ENCODE assay signal across 18 cellular contexts in genomic region chr12:21551811-21552469, GRCh38. TPM values are rescaled to one million over a fixed set of nuclear protein-coding genes. Genes with fewer than 3 reads are reported as not detected.
A peak's percentile ranks its signal among the peaks of the same experiment; 100 is the strongest.
DNase-seq lines count a peak whose midpoint lies in the region; ATAC-seq and TF ChIP-seq lines count a peak whose summit lies in the region.
"Had no signal": no experiment of that assay in that cellular context is flagged by ENCODE, and none has a peak within 500 bp of the region (broad histone marks: within the 10 kb centered on the region; RNA-seq: fewer than 3 reads in every experiment).

No MANE protein-coding gene starts in this region.

- CTCF ChIA-PET in activated naive CD4-positive, alpha-beta T cell treated with anti-CD3 and anti-CD28 coated beads, Interleukin-2, amount 10 ng/mL, durations not matched to agents 7 days and 5 days (lab: Charles Lee), result no interaction called here

- H4K20me1 ChIP-seq in neural progenitor cell (ENCODE audit: low read depth), result no peaks in the 10 kb centered on the region

- intact Hi-C loops in Right ventricle myocardium inferior (cut with DNase I) (no loop called here), cardiac septum (cut with DNase I) (no loop called here)

- H3K4me2 ChIP-seq in neural progenitor cell, result no peak overlapping the region
- H3K4me2 ChIP-seq: A549 had no signal

- H2AFZ ChIP-seq in neural progenitor cell (replicated peaks), result no peak overlapping the region

- no peaks in the 10 kb centered on the region for H3K36me3 ChIP-seq in neural progenitor cell
- H3K36me3 ChIP-seq: pancreas, transverse colon had no signal

- DNase-seq in Right ventricle myocardium inferior (ENCODE audit: missing footprints) (no peak), cardiac septum (ENCODE audit: low spot score) (no peak), globus pallidus (ENCODE audit: low spot score) (peak; percentile 74), myocyte (ENCODE audit: low read depth) (peak; percentile 93), Kasumi-1 (lab: John Stamatoyannopoulos, UW) (no peak), neural progenitor cell (ENCODE audit: low spot score) (no peak)
- no peak for DNase-seq in activated naive CD4-positive, alpha-beta T cell treated with anti-CD3 and anti-CD28 coated beads, Interleukin-2, amount 10 ng/mL, durations not matched to agents 7 days and 5 days
- DNase-seq in activated naive CD8-positive, alpha-beta T cell treated with anti-CD3 and anti-CD28 coated beads, Interleukin-2, amount 50 U/mL, for 24 hours, result no peak
- DNase-seq: activated CD4-positive, alpha-beta memory T cell treated with anti-CD3 and anti-CD28 coated beads for 36 hours; CD8-positive, alpha-beta T cell; erythroblast; NCI-H2107; pancreas; transverse colon had no signal

- no peaks in the 10 kb centered on the region for H3K9me3 Mint-ChIP-seq in activated naive CD4-positive, alpha-beta T cell treated with anti-CD3 and anti-CD28 coated beads, Interleukin-2, amount 10 ng/mL, durations not matched to agents 7 days and 5 days
- H3K9me3 Mint-ChIP-seq in neural progenitor cell, result no peaks in the 10 kb centered on the region
- H3K9me3 Mint-ChIP-seq in activated naive CD8-positive, alpha-beta T cell treated with anti-CD3 and anti-CD28 coated beads, Interleukin-2, amount 50 U/mL, for 24 hours, result no peaks in the 10 kb centered on the region
- H3K9me3 Mint-ChIP-seq: activated CD4-positive, alpha-beta memory T cell treated with anti-CD3 and anti-CD28 coated beads for 36 hours; CD8-positive, alpha-beta T cell had no signal

- no peaks in the 10 kb centered on the region for H3K27me3 ChIP-seq in neural progenitor cell
- H3K27me3 ChIP-seq: pancreas, transverse colon had no signal

- no peaks in the 10 kb centered on the region for H3K4me1 ChIP-seq in neural progenitor cell
- H3K4me1 ChIP-seq: A549 had no signal

- no peak for TF ChIP-seq CTCF in neural progenitor cell (IDR thresholded peaks at IDR 0.05)

- no peak overlapping the region for H3K27ac Mint-ChIP-seq in activated naive CD4-positive, alpha-beta T cell treated with anti-CD3 and anti-CD28 coated beads, Interleukin-2, amount 10 ng/mL, durations not matched to agents 7 days and 5 days
- no peak overlapping the region for H3K27ac Mint-ChIP-seq in neural progenitor cell
- H3K27ac Mint-ChIP-seq in activated naive CD8-positive, alpha-beta T cell treated with anti-CD3 and anti-CD28 coated beads, Interleukin-2, amount 50 U/mL, for 24 hours, result no peak overlapping the region
- H3K27ac Mint-ChIP-seq: activated CD4-positive, alpha-beta memory T cell treated with anti-CD3 and anti-CD28 coated beads for 36 hours; CD8-positive, alpha-beta T cell had no signal

- H3K4me3 ChIP-seq in neural progenitor cell, result no peak overlapping the region
- H3K4me3 ChIP-seq: A549, coronary artery, GM12878, pancreas, SK-N-MC, transverse colon had no signal

- no peaks in the 10 kb centered on the region for H3K27me3 Mint-ChIP-seq in activated naive CD4-positive, alpha-beta T cell treated with anti-CD3 and anti-CD28 coated beads, Interleukin-2, amount 10 ng/mL, durations not matched to agents 7 days and 5 days
- H3K27me3 Mint-ChIP-seq in neural progenitor cell (ENCODE audit: insufficient read depth, low read depth), result peaks cover 4% of the 10 kb centered on the region
- no peaks in the 10 kb centered on the region for H3K27me3 Mint-ChIP-seq in activated naive CD8-positive, alpha-beta T cell treated with anti-CD3 and anti-CD28 coated beads, Interleukin-2, amount 50 U/mL, for 24 hours
- H3K27me3 Mint-ChIP-seq: activated CD4-positive, alpha-beta memory T cell treated with anti-CD3 and anti-CD28 coated beads for 36 hours had no signal

- H3K9me3 ChIP-seq in neural progenitor cell (ENCODE audit: low read depth), result no peaks in the 10 kb centered on the region
- H3K9me3 ChIP-seq: A549, pancreas, transverse colon had no signal

- peak; percentile 77 for ATAC-seq in Right ventricle myocardium inferior
- no peak for ATAC-seq in activated naive CD8-positive, alpha-beta T cell treated with anti-CD3 and anti-CD28 coated beads, Interleukin-2, amount 50 U/mL, for 24 hours
- ATAC-seq: A549; CD8-positive, alpha-beta T cell; GM12878; pancreas had no signal

- no peak overlapping the region for H3K27ac ChIP-seq in neural progenitor cell
- H3K27ac ChIP-seq: A549, pancreas, SK-N-MC, transverse colon had no signal

- H3F3A ChIP-seq in neural progenitor cell (ENCODE audit: low read depth), result no peaks in the 10 kb centered on the region

- H3K79me2 ChIP-seq in neural progenitor cell (ENCODE audit: low read depth), result no peaks in the 10 kb centered on the region

- no peak overlapping the region for H3K4me3 Mint-ChIP-seq in activated naive CD4-positive, alpha-beta T cell treated with anti-CD3 and anti-CD28 coated beads, Interleukin-2, amount 10 ng/mL, durations not matched to agents 7 days and 5 days
- no peak overlapping the region for H3K4me3 Mint-ChIP-seq in neural progenitor cell
- H3K4me3 Mint-ChIP-seq in activated naive CD8-positive, alpha-beta T cell treated with anti-CD3 and anti-CD28 coated beads, Interleukin-2, amount 50 U/mL, for 24 hours, result no peak overlapping the region
- H3K4me3 Mint-ChIP-seq: activated CD4-positive, alpha-beta memory T cell treated with anti-CD3 and anti-CD28 coated beads for 36 hours; CD8-positive, alpha-beta T cell had no signal

- H3K9ac ChIP-seq in neural progenitor cell, result no peak overlapping the region

- H3K36me3 Mint-ChIP-seq in activated naive CD4-positive, alpha-beta T cell treated with anti-CD3 and anti-CD28 coated beads, Interleukin-2, amount 10 ng/mL, durations not matched to agents 7 days and 5 days, result no peaks in the 10 kb centered on the region
- no peaks in the 10 kb centered on the region for H3K36me3 Mint-ChIP-seq in neural progenitor cell
- no peaks in the 10 kb centered on the region for H3K36me3 Mint-ChIP-seq in activated naive CD8-positive, alpha-beta T cell treated with anti-CD3 and anti-CD28 coated beads, Interleukin-2, amount 50 U/mL, for 24 hours (ENCODE audit: low read depth)
- H3K36me3 Mint-ChIP-seq: activated CD4-positive, alpha-beta memory T cell treated with anti-CD3 and anti-CD28 coated beads for 36 hours; CD8-positive, alpha-beta T cell had no signal

- no peaks in the 10 kb centered on the region for H3K4me1 Mint-ChIP-seq in activated naive CD4-positive, alpha-beta T cell treated with anti-CD3 and anti-CD28 coated beads, Interleukin-2, amount 10 ng/mL, durations not matched to agents 7 days and 5 days
- no peaks in the 10 kb centered on the region for H3K4me1 Mint-ChIP-seq in neural progenitor cell
- peaks cover 9% of the 10 kb centered on the region for H3K4me1 Mint-ChIP-seq in activated naive CD8-positive, alpha-beta T cell treated with anti-CD3 and anti-CD28 coated beads, Interleukin-2, amount 50 U/mL, for 24 hours

RNA-seq across cellular contexts. Expression of gene SPX, which starts 25.8 kb away (rescaled TPM):
- total RNA-seq in Right ventricle myocardium inferior, result 12.4 TPM
- total RNA-seq in cardiac septum, result 10.0 TPM
- total RNA-seq in myocyte, result 4.9 and 8.7 TPM in 2 replicates
- 0.74 TPM for polyA plus RNA-seq in myocyte (2012)
- 0.31 and 4.0 TPM in 2 replicates for total RNA-seq in neural progenitor cell (ENCODE audit: low replicate concordance)
- total RNA-seq: CD8-positive, alpha-beta T cell; GM12878; transverse colon had no signal

RNA-seq across cellular contexts. Expression of gene GOLT1B, which starts 50.4 kb away (rescaled TPM):
- total RNA-seq in Right ventricle myocardium inferior (22.0 TPM), cardiac septum (26.6 TPM), myocyte (54.9 and 65.6 TPM in 2 replicates), neural progenitor cell (ENCODE audit: low replicate concordance) (56.6 and 85.4 TPM in 2 replicates)
- 56.3 TPM for polyA plus RNA-seq in myocyte (2012)

RNA-seq across cellular contexts. Expression of gene RECQL, which starts 50.5 kb away (rescaled TPM):
- 19.4 TPM for total RNA-seq in Right ventricle myocardium inferior
- 22.3 TPM for total RNA-seq in cardiac septum
- total RNA-seq in myocyte, result 54.1 and 57.5 TPM in 2 replicates
- polyA plus RNA-seq in myocyte (2012), result 18.6 TPM
- 43.9 and 50.4 TPM in 2 replicates for total RNA-seq in neural progenitor cell (ENCODE audit: low replicate concordance)

RNA-seq across cellular contexts. Expression of gene GYS2, which starts 52.7 kb away (rescaled TPM):
- total RNA-seq in Right ventricle myocardium inferior (not detected), cardiac septum (not detected), myocyte (not detected in 2 replicates), neural progenitor cell (ENCODE audit: low replicate concordance) (not detected in 2 replicates)
- not detected for polyA plus RNA-seq in myocyte (2012)
- total RNA-seq: activated CD4-positive, alpha-beta memory T cell treated with anti-CD3 and anti-CD28 coated beads for 36 hours; GM12878; pancreas had no signal
- polyA plus RNA-seq: GM12878, pancreas had no signal

Comparison
In these comparisons a context has a peak if more than half of its experiments do, and no peak if none do; other contexts are left out.
1. DNase-seq: peak in globus pallidus (single experiment) and myocyte (single experiment); none in Right ventricle myocardium inferior (single experiment), cardiac septum (single experiment), activated naive CD4-positive, alpha-beta T cell treated with anti-CD3 and anti-CD28 coated beads, Interleukin-2, amount 10 ng/mL, durations not matched to agents 7 days and 5 days (single experiment), Kasumi-1 (0 of 2), neural progenitor cell (single experiment) and activated naive CD8-positive, alpha-beta T cell treated with anti-CD3 and anti-CD28 coated beads, Interleukin-2, amount 50 U/mL, for 24 hours (single experiment).